20 cellular contexts compared by ENCODE assay signal in the genomic region with DNA sequence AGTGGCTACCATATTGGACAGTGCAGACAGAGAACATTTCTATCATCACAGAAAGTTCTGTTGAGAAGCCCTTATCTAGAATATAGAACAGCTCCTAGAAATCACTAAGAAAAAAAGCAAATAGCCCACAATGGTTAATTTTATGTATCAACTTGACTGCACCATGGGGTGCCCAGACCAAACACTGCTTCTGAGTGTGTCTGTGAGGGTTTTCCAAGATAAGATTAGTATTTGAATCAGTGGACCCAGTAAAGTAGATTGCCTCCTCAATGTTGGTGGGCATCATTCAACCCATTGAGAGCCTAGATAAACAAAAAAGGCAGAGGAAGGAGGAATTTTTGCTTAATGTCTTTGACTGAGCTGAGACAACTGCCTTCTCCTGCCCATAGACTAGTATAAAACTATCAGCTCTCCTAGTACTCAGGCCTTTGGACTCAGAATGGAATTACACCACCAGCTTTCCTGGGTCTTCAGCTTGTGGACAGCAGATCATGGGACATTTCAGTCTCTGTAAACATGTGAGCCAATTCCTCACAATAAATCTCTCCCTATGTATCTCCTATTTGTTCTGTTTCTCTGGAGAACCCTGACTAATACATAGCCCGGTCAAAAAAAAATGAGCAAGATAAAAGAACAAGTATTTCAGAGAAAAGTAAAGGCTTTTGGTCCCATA.
"Had no signal": no experiment of that assay in that cellular context is flagged by ENCODE, and none has a peak within 500 bp of the region (broad histone marks: within the 10 kb centered on the region; RNA-seq: fewer than 3 reads in every experiment).

No MANE protein-coding gene starts in this region.

- ATAC-seq: esophagus mucosa, foreskin keratinocyte, gastroesophageal sphincter, heart left ventricle, left cardiac atrium, left lung, left ventricle myocardium superior, lower lobe of right lung, mucosa of descending colon had no signal

- H3K36me3 ChIP-seq: esophagus squamous epithelium, gastroesophageal sphincter, heart left ventricle, left lung, lower lobe of right lung had no signal

- DNase-seq: dermis blood vessel endothelial cell; dorsolateral prefrontal cortex; effector CD4-positive, alpha-beta T cell; effector memory CD4-positive, alpha-beta T cell; erythroblast; esophagus squamous epithelium; foreskin keratinocyte; heart left ventricle; hippocampal formation; left cardiac atrium; left lung; left ventricle myocardium superior; lower lobe of right lung; mucosa of descending colon; naive B cell had no signal

- H3K27ac ChIP-seq: coronary artery, dorsolateral prefrontal cortex, epithelial cell of prostate, esophagus squamous epithelium, foreskin keratinocyte, gastroesophageal sphincter, heart left ventricle, left lung, lower lobe of right lung had no signal

- H3K4me3 ChIP-seq: coronary artery, dorsolateral prefrontal cortex, esophagus squamous epithelium, gastroesophageal sphincter, heart left ventricle, left lung, lower lobe of right lung, mucosa of descending colon had no signal

- H3K27ac Mint-ChIP-seq: mesothelial cell of epicardium, naive B cell had no signal

- H3K9me3 ChIP-seq: lower lobe of right lung, mucosa of descending colon had no signal

- H3K4me1 ChIP-seq: esophagus squamous epithelium, gastroesophageal sphincter, heart left ventricle, left lung, lower lobe of right lung had no signal

- H3K27me3 ChIP-seq: dorsolateral prefrontal cortex, esophagus squamous epithelium, foreskin keratinocyte, gastroesophageal sphincter, heart left ventricle, left lung had no signal
